Comparison of ENCODE assay signal across 24 cellular contexts in genomic region chr13:20689291-20689690, GRCh38.
"Had no signal": no experiment of that assay in that cellular context is flagged by ENCODE, and none has a peak within 500 bp of the region (broad histone marks: within the 10 kb centered on the region; RNA-seq: fewer than 3 reads in every experiment).

No MANE protein-coding gene starts in this region.

- H3K9ac ChIP-seq: neural progenitor cell, parathyroid adenoma had no signal

- H3K79me2 ChIP-seq: parathyroid adenoma had no signal

- H3K9me3 ChIP-seq: ovary, psoas muscle, sigmoid colon, stomach, thoracic aorta, thyroid gland, tibial nerve, upper lobe of right lung, uterus had no signal

- H3K27me3 ChIP-seq: neural progenitor cell, ovary, right lobe of liver, sigmoid colon, stomach, thyroid gland, tibial nerve, upper lobe of right lung, uterus had no signal

- H3K27ac ChIP-seq: neural progenitor cell, ovary, parathyroid adenoma, psoas muscle, right lobe of liver, sigmoid colon, stomach, thoracic aorta, thyroid gland, tibial nerve, upper lobe of right lung, uterus had no signal

- H2AFZ ChIP-seq: neural progenitor cell, parathyroid adenoma had no signal

- H3K36me3 ChIP-seq: neural progenitor cell, ovary, thoracic aorta, thyroid gland, uterus had no signal

- ATAC-seq: natural killer cell; psoas muscle; right cardiac atrium; right lobe of liver; stimulated activated effector memory CD8-positive, alpha-beta T cell treated with anti-CD3 and anti-CD28 coated beads, Interleukin-12 subunit alpha, Interleukin-12 subunit beta, amount 100 ng/mL, for 72 hours; stimulated activated naive B cell treated with anti-CD40 and anti-IgM and Interleukin-4, amounts not matched to agents 10 μg/mL and 1 μg/mL and 100 μg/mL, for 72 hours; upper lobe of right lung had no signal

- DNase-seq: natural killer cell; occipital lobe; ovary; posterior cingulate gyrus; psoas muscle; right cardiac atrium; right lobe of liver; sigmoid colon; small intestine; stimulated activated CD4-positive, alpha-beta T cell treated with anti-CD3 and anti-CD28 coated beads, Interleukin-15, amount 100 ng/mL, for 24 hours; stimulated activated CD4-positive, alpha-beta T cell treated with anti-CD3 and anti-CD28 coated beads, Interleukin-2, amount 100 ng/mL, for 24 hours; stimulated activated CD4-positive, alpha-beta T cell treated with anti-CD3 and anti-CD28 coated beads, Interleukin-2, amount 100 ng/mL, for 48 hours; stimulated activated CD4-positive, alpha-beta T cell treated with anti-CD3 and anti-CD28 coated beads, Interleukin-4, amount 100 ng/mL, for 24 hours; stimulated activated naive B cell treated with anti-CD40 and anti-IgM and Interleukin-4, amounts not matched to agents 10 μg/mL and 1 μg/mL and 100 μg/mL, for 72 hours; stimulated activated naive CD4-positive, alpha-beta T cell treated with Interleukin-2 at 50 U/mL for 16 hours; stomach; thyroid gland; upper lobe of right lung; uterus had no signal

- H3K4me3 ChIP-seq: neural progenitor cell, ovary, psoas muscle, right lobe of liver, sigmoid colon, stomach, thoracic aorta, thyroid gland, tibial nerve, upper lobe of right lung, uterus had no signal

- H3K4me2 ChIP-seq: neural progenitor cell had no signal

- H3K4me1 ChIP-seq: parathyroid adenoma, psoas muscle, right lobe of liver, sigmoid colon, stomach, thyroid gland, tibial nerve, upper lobe of right lung, uterus had no signal

- FAIRE-seq: small intestine had no signal
